Comparison of ENCODE assay signal across 13 cellular contexts in the genomic region with DNA sequence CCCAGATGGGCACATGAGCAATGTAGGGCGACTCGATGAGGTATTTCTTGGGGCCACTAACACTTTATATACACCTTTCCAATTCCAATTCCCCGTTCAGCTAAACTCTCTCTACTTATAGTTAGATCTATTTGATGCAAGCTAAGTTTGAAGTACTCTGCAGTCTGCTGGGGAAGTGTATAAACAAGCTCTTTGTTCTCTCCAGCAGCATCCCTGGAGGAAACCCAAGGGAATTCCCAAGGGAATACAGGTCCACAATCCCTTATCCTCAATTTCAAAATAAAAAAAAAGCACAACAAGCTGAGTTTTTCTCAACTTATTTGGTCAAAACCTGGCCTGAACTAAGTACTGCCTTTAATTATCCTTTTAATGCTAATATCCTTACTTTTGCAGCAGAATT.
A peak's percentile ranks its signal among the peaks of the same experiment; 100 is the strongest.
DNase-seq lines count a peak whose midpoint lies in the region; ATAC-seq and TF ChIP-seq lines count a peak whose summit lies in the region.
"Had no signal": no experiment of that assay in that cellular context is flagged by ENCODE, and none has a peak within 500 bp of the region (broad histone marks: within the 10 kb centered on the region; RNA-seq: fewer than 3 reads in every experiment).

No MANE protein-coding gene starts in this region.

- TF ChIP-seq CTCF in AG04450 (IDR thresholded peaks at IDR 0.05; ENCODE audit: low read depth, low read length) (no peak), GM23338 (conservative IDR thresholded peaks at IDR 0.05; ENCODE audit: low read depth in 2 of 2) (no peak)

- peak overlapping the region; percentile 21 for H3K27ac ChIP-seq in AG04450 (ENCODE audit: low read depth, low read length)
- no peak overlapping the region for H3K27ac ChIP-seq in GM23338 (ENCODE audit: low read depth)
- H3K27ac ChIP-seq: PC-9 had no signal

- H3K4me2 ChIP-seq in GM23338, result no peak overlapping the region
- H3K4me2 ChIP-seq: PC-9 had no signal

- H3F3A ChIP-seq in GM23338 (replicated peaks; ENCODE audit: low read depth), result no peaks in the 10 kb centered on the region

- H3K36me3 Mint-ChIP-seq in GM23338 (ENCODE audit: low read depth), result peaks cover 15% of the 10 kb centered on the region
- H3K36me3 Mint-ChIP-seq: T-cell had no signal

- H2AFZ ChIP-seq in GM23338, result peak overlapping the region; percentile 63; the same call in 1 of the 2 replicates
- H2AFZ ChIP-seq: PC-9 had no signal

- DNase-seq in AG04450 (ENCODE audit: low read depth, low spot score) (no peak), GM23338 (ENCODE audit: low spot score) (no peak), NCI-H526 treated with DMSO at 0.1 percent for 48 hours (lab: John Stamatoyannopoulos, UW) (peak; percentile 100), midbrain (lab: John Stamatoyannopoulos, UW) (peak; percentile 7), MV-4-11 (lab: John Stamatoyannopoulos, UW) (no peak)
- no peak for DNase-seq in activated CD4-positive, alpha-beta T cell treated with anti-CD3 and anti-CD28 coated beads, Interleukin-2, amount 50 U/mL, for 1 hour
- DNase-seq: CD4-positive, CD25-positive, alpha-beta regulatory T cell; MG63; NCI-H2029; PC-9; T-cell had no signal

- no peak overlapping the region for H3K27ac Mint-ChIP-seq in GM23338
- H3K27ac Mint-ChIP-seq: T-cell had no signal

- H3K27me3 Mint-ChIP-seq in GM23338 (ENCODE audit: insufficient read depth, low read depth, poor library complexity), result peaks cover 10% of the 10 kb centered on the region
- H3K27me3 Mint-ChIP-seq: CD4-positive, CD25-positive, alpha-beta regulatory T cell; T-cell had no signal

- no peaks in the 10 kb centered on the region for H3K36me3 ChIP-seq in GM23338 (ENCODE audit: insufficient read depth)
- H3K36me3 ChIP-seq: MG63 had no signal

- 0 out of 2 replicates have a peak, but pooled peaks cover 3% of the 10 kb centered on the region for H3K9me3 ChIP-seq in AG04450 (ENCODE audit: control insufficient read depth, insufficient read depth, low read length)
- H3K9me3 ChIP-seq: MG63 had no signal

- H3K4me1 ChIP-seq in GM23338 (ENCODE audit: insufficient read depth), result no peaks in the 10 kb centered on the region

- peak; percentile 37; the same call in 2 of the 3 replicates for ATAC-seq in GM23338
- no peak for ATAC-seq in GM18909 (IDR thresholded peaks at IDR 0.05; ENCODE audit: poor library complexity, unreplicated experiment)
- no peak for ATAC-seq in esophagus mucosa
- ATAC-seq: T-cell had no signal

- H3K9me2 ChIP-seq in GM23338 (ENCODE audit: insufficient read depth), result 0 out of 2 replicates have a peak, but pooled peaks cover 3% of the 10 kb centered on the region

- H3K4me3 ChIP-seq in AG04450 (ENCODE audit: low read depth, low read length), result no peak overlapping the region
- H3K4me3 ChIP-seq in GM23338, result no peak overlapping the region
- H3K4me3 ChIP-seq: MG63, PC-9 had no signal

- no peak overlapping the region for H3K4me3 Mint-ChIP-seq in GM23338
- H3K4me3 Mint-ChIP-seq: CD4-positive, CD25-positive, alpha-beta regulatory T cell; T-cell had no signal

- POLR2A ChIA-PET in AG04450 (lab: Yijun Ruan, JAX), result no interaction called here

- H3K9me3 Mint-ChIP-seq in GM23338, result peaks cover 17% of the 10 kb centered on the region

- CTCF ChIA-PET in AG04450 (lab: Charles Lee), result no interaction called here

- H3K79me2 ChIP-seq in GM23338 (replicated peaks; ENCODE audit: insufficient read depth), result no peaks in the 10 kb centered on the region

- peaks cover 2% of the 10 kb centered on the region for H3K27me3 ChIP-seq in AG04450 (ENCODE audit: control insufficient read depth, insufficient read depth, low read length)
- no peaks in the 10 kb centered on the region for H3K27me3 ChIP-seq in GM23338 (ENCODE audit: insufficient read depth)
- H3K27me3 ChIP-seq: MG63 had no signal

- H4K20me1 ChIP-seq in GM23338 (replicated peaks; ENCODE audit: insufficient read depth), result no peaks in the 10 kb centered on the region

- peaks cover 24% of the 10 kb centered on the region for H3K4me1 Mint-ChIP-seq in GM23338
- H3K4me1 Mint-ChIP-seq: CD4-positive, CD25-positive, alpha-beta regulatory T cell; T-cell had no signal

TF ChIP-seq in GM23338, 12 proteins besides CTCF, POLR2A, EP300 and RAD21:
- TF ChIP-seq ZNF331 (CRISPR knock-in tag; IDR thresholded peaks at IDR 0.05; ENCODE audit: low read depth), result no peak
- TF ChIP-seq ZNF114 (CRISPR knock-in tag; IDR thresholded peaks at IDR 0.05), result no peak
- TF ChIP-seq POLR2AphosphoS5 (IDR thresholded peaks at IDR 0.05; ENCODE audit: low read depth), result no peak
- TF ChIP-seq, protein P1, sequence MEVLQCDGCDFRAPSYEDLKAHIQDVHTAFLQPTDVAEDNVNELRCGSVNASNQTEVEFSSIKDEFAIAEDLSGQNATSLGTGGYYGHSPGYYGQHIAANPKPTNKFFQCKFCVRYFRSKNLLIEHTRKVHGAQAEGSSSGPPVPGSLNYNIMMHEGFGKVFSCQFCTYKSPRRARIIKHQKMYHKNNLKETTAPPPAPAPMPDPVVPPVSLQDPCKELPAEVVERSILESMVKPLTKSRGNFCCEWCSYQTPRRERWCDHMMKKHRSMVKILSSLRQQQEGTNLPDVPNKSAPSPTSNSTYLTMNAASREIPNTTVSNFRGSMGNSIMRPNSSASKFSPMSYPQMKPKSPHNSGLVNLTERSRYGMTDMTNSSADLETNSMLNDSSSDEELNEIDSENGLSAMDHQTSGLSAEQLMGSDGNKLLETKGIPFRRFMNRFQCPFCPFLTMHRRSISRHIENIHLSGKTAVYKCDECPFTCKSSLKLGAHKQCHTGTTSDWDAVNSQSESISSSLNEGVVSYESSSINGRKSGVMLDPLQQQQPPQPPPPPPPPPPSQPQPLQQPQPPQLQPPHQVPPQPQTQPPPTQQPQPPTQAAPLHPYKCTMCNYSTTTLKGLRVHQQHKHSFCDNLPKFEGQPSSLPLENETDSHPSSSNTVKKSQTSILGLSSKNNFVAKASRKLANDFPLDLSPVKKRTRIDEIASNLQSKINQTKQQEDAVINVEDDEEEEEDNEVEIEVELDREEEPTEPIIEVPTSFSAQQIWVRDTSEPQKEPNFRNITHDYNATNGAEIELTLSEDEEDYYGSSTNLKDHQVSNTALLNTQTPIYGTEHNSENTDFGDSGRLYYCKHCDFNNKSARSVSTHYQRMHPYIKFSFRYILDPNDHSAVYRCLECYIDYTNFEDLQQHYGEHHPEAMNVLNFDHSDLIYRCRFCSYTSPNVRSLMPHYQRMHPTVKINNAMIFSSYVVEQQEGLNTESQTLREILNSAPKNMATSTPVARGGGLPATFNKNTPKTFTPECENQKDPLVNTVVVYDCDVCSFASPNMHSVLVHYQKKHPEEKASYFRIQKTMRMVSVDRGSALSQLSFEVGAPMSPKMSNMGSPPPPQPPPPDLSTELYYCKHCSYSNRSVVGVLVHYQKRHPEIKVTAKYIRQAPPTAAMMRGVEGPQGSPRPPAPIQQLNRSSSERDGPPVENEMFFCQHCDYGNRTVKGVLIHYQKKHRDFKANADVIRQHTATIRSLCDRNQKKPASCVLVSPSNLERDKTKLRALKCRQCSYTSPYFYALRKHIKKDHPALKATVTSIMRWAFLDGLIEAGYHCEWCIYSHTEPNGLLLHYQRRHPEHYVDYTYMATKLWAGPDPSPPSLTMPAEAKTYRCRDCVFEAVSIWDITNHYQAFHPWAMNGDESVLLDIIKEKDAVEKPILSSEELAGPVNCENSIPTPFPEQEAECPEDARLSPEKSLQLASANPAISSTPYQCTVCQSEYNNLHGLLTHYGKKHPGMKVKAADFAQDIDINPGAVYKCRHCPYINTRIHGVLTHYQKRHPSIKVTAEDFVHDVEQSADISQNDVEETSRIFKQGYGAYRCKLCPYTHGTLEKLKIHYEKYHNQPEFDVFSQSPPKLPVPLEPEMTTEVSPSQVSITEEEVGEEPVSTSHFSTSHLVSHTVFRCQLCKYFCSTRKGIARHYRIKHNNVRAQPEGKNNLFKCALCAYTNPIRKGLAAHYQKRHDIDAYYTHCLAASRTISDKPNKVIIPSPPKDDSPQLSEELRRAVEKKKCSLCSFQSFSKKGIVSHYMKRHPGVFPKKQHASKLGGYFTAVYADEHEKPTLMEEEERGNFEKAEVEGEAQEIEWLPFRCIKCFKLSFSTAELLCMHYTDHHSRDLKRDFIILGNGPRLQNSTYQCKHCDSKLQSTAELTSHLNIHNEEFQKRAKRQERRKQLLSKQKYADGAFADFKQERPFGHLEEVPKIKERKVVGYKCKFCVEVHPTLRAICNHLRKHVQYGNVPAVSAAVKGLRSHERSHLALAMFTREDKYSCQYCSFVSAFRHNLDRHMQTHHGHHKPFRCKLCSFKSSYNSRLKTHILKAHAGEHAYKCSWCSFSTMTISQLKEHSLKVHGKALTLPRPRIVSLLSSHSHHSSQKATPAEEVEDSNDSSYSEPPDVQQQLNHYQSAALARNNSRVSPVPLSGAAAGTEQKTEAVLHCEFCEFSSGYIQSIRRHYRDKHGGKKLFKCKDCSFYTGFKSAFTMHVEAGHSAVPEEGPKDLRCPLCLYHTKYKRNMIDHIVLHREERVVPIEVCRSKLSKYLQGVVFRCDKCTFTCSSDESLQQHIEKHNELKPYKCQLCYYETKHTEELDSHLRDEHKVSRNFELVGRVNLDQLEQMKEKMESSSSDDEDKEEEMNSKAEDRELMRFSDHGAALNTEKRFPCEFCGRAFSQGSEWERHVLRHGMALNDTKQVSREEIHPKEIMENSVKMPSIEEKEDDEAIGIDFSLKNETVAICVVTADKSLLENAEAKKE (CRISPR knock-in tag; IDR thresholded peaks at IDR 0.05), result no peak
- TF ChIP-seq STAT1 (IDR thresholded peaks at IDR 0.05; ENCODE audit: unreplicated experiment), result no peak

Comparison
In these comparisons a context has a peak if more than half of its experiments do, and no peak if none do; other contexts are left out.
1. DNase-seq: peak in NCI-H526 treated with DMSO at 0.1 percent for 48 hours (single experiment) and midbrain (single experiment); none in AG04450 (single experiment), GM23338 (single experiment), MV-4-11 (single experiment) and activated CD4-positive, alpha-beta T cell treated with anti-CD3 and anti-CD28 coated beads, Interleukin-2, amount 50 U/mL, for 1 hour (single experiment).